Comparison of ENCODE assay signal across 9 cellular contexts in genomic region chr13:30305456-30305855, GRCh38. TPM values are rescaled to one million over a fixed set of nuclear protein-coding genes. Genes with fewer than 3 reads are reported as not detected.
DNase-seq lines count a peak whose midpoint lies in the region; ATAC-seq and TF ChIP-seq lines count a peak whose summit lies in the region.
"Had no signal": no experiment of that assay in that cellular context is flagged by ENCODE, and none has a peak within 500 bp of the region (broad histone marks: within the 10 kb centered on the region; RNA-seq: fewer than 3 reads in every experiment).

No MANE protein-coding gene starts in this region.

- H4K20me1 ChIP-seq in DND-41 (ENCODE audit: insufficient read depth, low read length): no peaks in the 10 kb centered on the region

- intact Hi-C loops in aorta (cut with DNase I): loop anchor here (5.0 to 10.0 kb wide), 5 partner anchors 37 to 312 kb away; partner anchors contain the start of genes UBE2L5 (in 1 of the 2) and USPL1 (in 1 of the 2)

- no peaks in the 10 kb centered on the region for H3K9me3 Mint-ChIP-seq in neural crest cell

- H3K27ac Mint-ChIP-seq in neural crest cell (ENCODE audit: unreplicated experiment): no peak overlapping the region

- peak overlapping the region; percentile 87 for H3K9ac ChIP-seq in DND-41 (ENCODE audit: low read depth, low read length)

- H3K27ac ChIP-seq in DND-41 (ENCODE audit: low read length): peak overlapping the region; percentile 92
- H3K27ac ChIP-seq in aorta (ENCODE audit: low read depth in 1 of 2, low read length in 2 of 2): no peak overlapping the region

- H3K4me1 ChIP-seq in DND-41 (ENCODE audit: insufficient read depth, low read length) (peaks cover 68% of the 10 kb centered on the region), aorta (ENCODE audit: control insufficient read depth in 1 of 2, insufficient read depth in 2 of 2, low read length in 2 of 2) (peaks cover 0 to 4% of the 10 kb centered on the region in 2 donors)

- H3K36me3 Mint-ChIP-seq in neural crest cell (ENCODE audit: low read depth): no peaks in the 10 kb centered on the region

- H3K4me1 Mint-ChIP-seq in neural crest cell: peaks cover 47% of the 10 kb centered on the region

- H3K36me3 ChIP-seq in DND-41 (ENCODE audit: insufficient read depth, low read length): no peaks in the 10 kb centered on the region
- H3K36me3 ChIP-seq in MG63: no peaks in the 10 kb centered on the region; the same call in 1 of the 2 replicates
- H3K36me3 ChIP-seq in aorta (ENCODE audit: control insufficient read depth in 1 of 2, insufficient read depth in 2 of 2, low read length in 1 of 2): no peaks in the 10 kb centered on the region

- no peak for DNase-seq in DND-41
- DNase-seq in MG63: no peak
- DNase-seq in astrocyte of the spinal cord (ENCODE audit: low read depth, low spot score): no peak
- DNase-seq in neural crest cell (ENCODE audit: low read depth, low spot score): no peak
- DNase-seq in stimulated activated naive CD4-positive, alpha-beta T cell treated with Interleukin-2 at 50 U/mL for 16 hours (lab: John Stamatoyannopoulos, UW): no peak
- no peak for DNase-seq in putamen (ENCODE audit: low spot score)
- DNase-seq in aorta: no peak
- DNase-seq: cortex of kidney had no signal

- no peaks in the 10 kb centered on the region for H3K27me3 Mint-ChIP-seq in neural crest cell (ENCODE audit: low read depth)

- no peak for TF ChIP-seq CTCF in DND-41 (IDR thresholded peaks at IDR 0.05; ENCODE audit: borderline replicate concordance, extremely low read depth, low read length, poor library complexity, severe bottlenecking)
- TF ChIP-seq CTCF in astrocyte of the spinal cord (IDR thresholded peaks at IDR 0.05; ENCODE audit: low read depth, low read length): no peak
- TF ChIP-seq CTCF in neural crest cell (conservative IDR thresholded peaks at IDR 0.05): no peak

- ATAC-seq in DND-41 (ENCODE audit: insufficient read depth, low read depth): no peak
- no peak for ATAC-seq in HG03039 (IDR thresholded peaks at IDR 0.05; ENCODE audit: unreplicated experiment)
- ATAC-seq in aorta (ENCODE audit: low FRiP score): no peak

- H3K4me3 Mint-ChIP-seq in neural crest cell: peak overlapping the region; percentile 45

- peaks cover 63% of the 10 kb centered on the region for H3K79me2 ChIP-seq in DND-41 (ENCODE audit: insufficient read depth, low read length)

- H3K9me3 ChIP-seq in DND-41 (ENCODE audit: insufficient read depth, low read length, severe bottlenecking) (no peaks in the 10 kb centered on the region), MG63 (no peaks in the 10 kb centered on the region), aorta (ENCODE audit: control insufficient read depth, low read length) (no peaks in the 10 kb centered on the region)

- H3K4me3 ChIP-seq in DND-41 (ENCODE audit: low read depth in 1 of 2, low read length in 2 of 2) (peak overlapping the region; percentile 81 to 87; a peak in 3 of 4 replicates), MG63 (peak overlapping the region; percentile 92), astrocyte of the spinal cord (ENCODE audit: low read depth, low read length) (peak overlapping the region; percentile 78), aorta (ENCODE audit: low read length in 2 of 2) (no peak overlapping the region)

- H2AFZ ChIP-seq in DND-41 (ENCODE audit: low read depth, low read length): no peak overlapping the region

- H3K4me2 ChIP-seq in DND-41 (ENCODE audit: insufficient read depth, low read length): peak overlapping the region; percentile 68

- H3K27me3 ChIP-seq in DND-41 (ENCODE audit: insufficient read depth, low read length, poor library complexity) (no peaks in the 10 kb centered on the region), MG63 (no peaks in the 10 kb centered on the region), aorta (ENCODE audit: control insufficient read depth in 1 of 2, insufficient read depth in 2 of 2, low read length in 1 of 2) (no peaks in the 10 kb centered on the region)

- WGBS in aorta, 2 donors: 43 to 57% methylated on average over 1 of the region's 1 CpG

- in situ Hi-C loops in astrocyte of the spinal cord (cut with HindIII; ENCODE audit: low sequenced_read_pairs): no loop called here

RNA-seq across cellular contexts. Expression of gene KATNAL1, which starts 1.9 kb away (rescaled TPM):
- total RNA-seq in MG63 (2014; rRNA removed; shearing (Covaris generic); ENCODE audit: low replicate concordance): 13.6 and 29.8 TPM in 2 replicates
- total RNA-seq in neural crest cell (29.1 and 32.1 TPM in 2 replicates), aorta (10 to 100 TPM; 37.1 to 43.8 TPM)
- polyA plus RNA-seq in aorta: 1 to 10 TPM; 6.3 to 6.9 TPM

Comparison
In these comparisons a context has a peak if more than half of its experiments do, and no peak if none do; other contexts are left out.
1. H3K4me3 ChIP-seq: peak in DND-41 (2 of 2), MG63 (single experiment) and astrocyte of the spinal cord (single experiment); none in aorta (0 of 2).